In genomic region chr3:77039606-77040553, GRCh38 we compare ENCODE assay signal across 8 cellular contexts. TPM values are rescaled to one million over a fixed set of nuclear protein-coding genes. Genes with fewer than 3 reads are reported as not detected.
DNase-seq lines count a peak whose midpoint lies in the region; ATAC-seq and TF ChIP-seq lines count a peak whose summit lies in the region.

Gene ROBO2 (plus strand): TSS chr3:77040099. CDS start chr3:77040786, 687 bp downstream.

- no peaks in the 10 kb centered on the region for H3K9me3 Mint-ChIP-seq in stimulated activated memory B cell treated with anti-CD40 and anti-IgM and Interleukin-4, amounts not matched to agents 10 μg/mL and 1 μg/mL and 100 μg/mL, for 72 hours
- H3K9me3 Mint-ChIP-seq in activated T-helper 2 cell treated with anti-CD3 and anti-CD28 coated beads, Interferon-gamma antibody, Interleukin-2, Interleukin-4, amounts not matched to agents 10 μg/mL and 5 μg/mL and 100 μg/mL, durations not matched to agents 14 hours and 24 hours and 36 hours, result no peaks in the 10 kb centered on the region
- peaks cover 0 to 17% (median 5%) of the 10 kb centered on the region in 9 donors for H3K9me3 Mint-ChIP-seq in naive thymus-derived CD8-positive, alpha-beta T cell

- no peaks in the 10 kb centered on the region for H3K36me3 Mint-ChIP-seq in stimulated activated memory B cell treated with anti-CD40 and anti-IgM and Interleukin-4, amounts not matched to agents 10 μg/mL and 1 μg/mL and 100 μg/mL, for 72 hours
- no peaks in the 10 kb centered on the region for H3K36me3 Mint-ChIP-seq in activated T-helper 2 cell treated with anti-CD3 and anti-CD28 coated beads, Interferon-gamma antibody, Interleukin-2, Interleukin-4, amounts not matched to agents 10 μg/mL and 5 μg/mL and 100 μg/mL, durations not matched to agents 14 hours and 24 hours and 36 hours (ENCODE audit: low read depth)
- H3K36me3 Mint-ChIP-seq in naive thymus-derived CD8-positive, alpha-beta T cell, result peaks cover 0 to 9% (median 5%) of the 10 kb centered on the region in 3 donors

- peaks cover 26% of the 10 kb centered on the region for H3K27me3 Mint-ChIP-seq in stimulated activated memory B cell treated with anti-CD40 and anti-IgM and Interleukin-4, amounts not matched to agents 10 μg/mL and 1 μg/mL and 100 μg/mL, for 72 hours
- H3K27me3 Mint-ChIP-seq in activated T-helper 2 cell treated with anti-CD3 and anti-CD28 coated beads, Interferon-gamma antibody, Interleukin-2, Interleukin-4, amounts not matched to agents 10 μg/mL and 5 μg/mL and 100 μg/mL, durations not matched to agents 14 hours and 24 hours and 36 hours (ENCODE audit: low read depth), result peaks cover 22% of the 10 kb centered on the region
- H3K27me3 Mint-ChIP-seq in naive thymus-derived CD8-positive, alpha-beta T cell, result peaks cover 23 to 60% (median 35%) of the 10 kb centered on the region in 5 donors

- DNase-seq in AG09309 (ENCODE audit: low read depth), result no peak
- peak; percentile 27 for DNase-seq in LoVo (ENCODE audit: low spot score)
- DNase-seq in astrocyte of the spinal cord (ENCODE audit: low read depth, low spot score), result peak; percentile 22
- DNase-seq in iPS-NIHi11 (ENCODE audit: low spot score), result peak; percentile 67
- no peak for DNase-seq in activated effector memory CD4-positive, alpha-beta T cell treated with Interleukin-2 at 50 U/mL for 16 hours
- DNase-seq in activated T-helper 2 cell treated with anti-CD3 and anti-CD28 coated beads, Interferon-gamma antibody, Interleukin-2, Interleukin-4, amounts not matched to agents 10 μg/mL and 5 μg/mL and 100 μg/mL, durations not matched to agents 14 hours and 24 hours and 36 hours (ENCODE audit: low spot score), result no peak
- no peak for DNase-seq in naive thymus-derived CD8-positive, alpha-beta T cell

- peak within 1 kb of the TSS; percentile 76 for H3K4me3 ChIP-seq in AG09309 (ENCODE audit: control insufficient read depth, low read depth, low read length)
- H3K4me3 ChIP-seq in astrocyte of the spinal cord (ENCODE audit: low read depth, low read length), result peak within 1 kb of the TSS; percentile 42

- H3K4me3 Mint-ChIP-seq in stimulated activated memory B cell treated with anti-CD40 and anti-IgM and Interleukin-4, amounts not matched to agents 10 μg/mL and 1 μg/mL and 100 μg/mL, for 72 hours, result no peak within 1 kb of the TSS
- no peak within 1 kb of the TSS for H3K4me3 Mint-ChIP-seq in activated T-helper 2 cell treated with anti-CD3 and anti-CD28 coated beads, Interferon-gamma antibody, Interleukin-2, Interleukin-4, amounts not matched to agents 10 μg/mL and 5 μg/mL and 100 μg/mL, durations not matched to agents 14 hours and 24 hours and 36 hours (ENCODE audit: low read depth)
- H3K4me3 Mint-ChIP-seq in naive thymus-derived CD8-positive, alpha-beta T cell, result peak within 1 kb of the TSS in 1 of 10 donors; percentile 20

- no peak for TF ChIP-seq CTCF in AG09309 (IDR thresholded peaks at IDR 0.05; ENCODE audit: control insufficient read depth, insufficient read depth, low read depth, low read length, missing control alignments)
- no peak for TF ChIP-seq CTCF in astrocyte of the spinal cord (IDR thresholded peaks at IDR 0.05; ENCODE audit: low read depth, low read length)

- in situ Hi-C loops in astrocyte of the spinal cord (cut with HindIII; ENCODE audit: low sequenced_read_pairs), result no loop called here

- POLR2A ChIA-PET in naive thymus-derived CD8-positive, alpha-beta T cell (lab: Charles Lee), result no interaction called here

- H3K4me1 Mint-ChIP-seq in stimulated activated memory B cell treated with anti-CD40 and anti-IgM and Interleukin-4, amounts not matched to agents 10 μg/mL and 1 μg/mL and 100 μg/mL, for 72 hours, result no peaks in the 10 kb centered on the region
- no peaks in the 10 kb centered on the region for H3K4me1 Mint-ChIP-seq in activated T-helper 2 cell treated with anti-CD3 and anti-CD28 coated beads, Interferon-gamma antibody, Interleukin-2, Interleukin-4, amounts not matched to agents 10 μg/mL and 5 μg/mL and 100 μg/mL, durations not matched to agents 14 hours and 24 hours and 36 hours (ENCODE audit: low read depth)
- peaks cover 0 to 2% (median under 1%) of the 10 kb centered on the region in 4 donors for H3K4me1 Mint-ChIP-seq in naive thymus-derived CD8-positive, alpha-beta T cell

- H3K27ac Mint-ChIP-seq in stimulated activated memory B cell treated with anti-CD40 and anti-IgM and Interleukin-4, amounts not matched to agents 10 μg/mL and 1 μg/mL and 100 μg/mL, for 72 hours, result no peak within 1 kb of the TSS
- H3K27ac Mint-ChIP-seq in activated T-helper 2 cell treated with anti-CD3 and anti-CD28 coated beads, Interferon-gamma antibody, Interleukin-2, Interleukin-4, amounts not matched to agents 10 μg/mL and 5 μg/mL and 100 μg/mL, durations not matched to agents 14 hours and 24 hours and 36 hours, result no peak within 1 kb of the TSS
- no peak within 1 kb of the TSS for H3K27ac Mint-ChIP-seq in naive thymus-derived CD8-positive, alpha-beta T cell

- peak; percentile 24 for ATAC-seq in stimulated activated memory B cell treated with anti-CD40 and anti-IgM and Interleukin-4, amounts not matched to agents 10 μg/mL and 1 μg/mL and 100 μg/mL, for 72 hours
- no peak for ATAC-seq in naive thymus-derived CD8-positive, alpha-beta T cell

- intact Hi-C loops in activated T-helper 2 cell treated with anti-CD3 and anti-CD28 coated beads, Interferon-gamma antibody, Interleukin-2, Interleukin-4, amounts not matched to agents 10 μg/mL and 5 μg/mL and 100 μg/mL, durations not matched to agents 14 hours and 24 hours and 36 hours (cut with micrococcal nuclease), result loop anchor here (10.0 kb wide), 1 partner anchor 215 kb away; no protein-coding TSS in a partner anchor

RNA-seq across cellular contexts. Expression of gene ROBO2, which starts in this region (rescaled TPM):
- total RNA-seq in activated T-helper 2 cell treated with anti-CD3 and anti-CD28 coated beads, Interferon-gamma antibody, Interleukin-2, Interleukin-4, amounts not matched to agents 10 μg/mL and 5 μg/mL and 100 μg/mL, durations not matched to agents 14 hours and 24 hours and 36 hours, result not detected in 2 replicates
- not detected for total RNA-seq in naive thymus-derived CD8-positive, alpha-beta T cell
- not detected for polyA plus RNA-seq in naive thymus-derived CD8-positive, alpha-beta T cell

Comparison
In these comparisons a context has a peak if more than half of its experiments do, and no peak if none do; other contexts are left out.
1. DNase-seq: peak in LoVo (single experiment), astrocyte of the spinal cord (single experiment) and iPS-NIHi11 (single experiment); none in AG09309 (single experiment), activated effector memory CD4-positive, alpha-beta T cell treated with Interleukin-2 at 50 U/mL for 16 hours (single experiment), activated T-helper 2 cell treated with anti-CD3 and anti-CD28 coated beads, Interferon-gamma antibody, Interleukin-2, Interleukin-4, amounts not matched to agents 10 μg/mL and 5 μg/mL and 100 μg/mL, durations not matched to agents 14 hours and 24 hours and 36 hours (single experiment) and naive thymus-derived CD8-positive, alpha-beta T cell (0 of 10).